In the genomic region with DNA sequence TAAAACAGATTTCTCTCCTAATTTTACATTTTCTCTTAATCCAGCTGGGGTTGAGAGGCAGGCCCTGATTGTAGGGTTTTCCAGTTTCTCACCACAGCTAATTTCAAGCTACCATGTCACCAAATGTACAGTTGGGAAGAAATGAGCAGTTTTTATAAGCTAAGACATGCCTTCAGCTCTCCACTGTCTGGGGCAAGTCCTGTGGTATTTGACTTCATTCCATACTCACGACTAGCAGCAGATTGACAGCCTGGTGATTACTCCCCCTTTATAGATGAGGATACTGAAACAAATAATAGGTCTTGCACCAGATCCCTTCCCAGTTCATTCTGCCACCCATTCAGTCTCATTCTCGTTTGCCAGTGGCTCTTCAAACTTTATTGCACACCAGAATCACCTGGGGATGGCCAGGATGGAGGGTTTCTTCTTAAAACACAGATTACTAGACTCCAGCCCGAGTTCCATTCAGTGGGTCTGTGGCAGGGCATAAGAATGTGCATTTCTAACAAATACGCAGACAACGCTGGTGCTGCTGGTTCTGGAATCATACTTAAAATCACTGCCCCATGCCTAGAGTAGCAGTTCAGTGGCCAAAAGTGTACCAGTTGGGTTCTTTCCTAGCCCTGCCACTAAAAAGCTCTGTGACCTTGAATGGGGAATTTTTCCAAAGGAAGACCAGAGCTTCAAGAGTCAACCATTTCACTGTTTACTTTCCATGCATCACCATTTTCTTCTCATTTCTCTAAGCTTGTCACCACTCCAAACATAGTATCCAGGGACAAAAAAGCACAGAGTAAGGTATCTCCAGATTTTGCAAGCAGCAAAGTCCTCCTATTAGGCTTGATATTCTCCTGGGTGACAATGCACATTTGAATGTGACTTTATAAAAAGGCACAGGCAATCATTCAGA, we compare ENCODE assay signal across 9 cellular contexts.
DNase-seq lines count a peak whose midpoint lies in the region; ATAC-seq and TF ChIP-seq lines count a peak whose summit lies in the region.
"Had no signal": no experiment of that assay in that cellular context is flagged by ENCODE, and none has a peak within 500 bp of the region (broad histone marks: within the 10 kb centered on the region; RNA-seq: fewer than 3 reads in every experiment).

No MANE protein-coding gene starts in this region.

- H3K9me3 ChIP-seq in duodenal mucosa (ENCODE audit: control insufficient read depth in 1 of 2, low read length in 2 of 2) (no peaks in the 10 kb centered on the region), muscle layer of colon (ENCODE audit: low read length) (no peaks in the 10 kb centered on the region)
- H3K9me3 ChIP-seq: BLaER1 had no signal

- no peaks in the 10 kb centered on the region for H3K27me3 ChIP-seq in duodenal mucosa (ENCODE audit: control insufficient read depth in 1 of 2, insufficient read depth in 2 of 2, low read length in 2 of 2)
- no peaks in the 10 kb centered on the region for H3K27me3 ChIP-seq in muscle layer of colon (ENCODE audit: control insufficient read depth in 1 of 2, insufficient read depth in 2 of 2, low read length in 2 of 2)
- H3K27me3 ChIP-seq: BLaER1 had no signal

- H3K27ac ChIP-seq in 22Rv1 (peak overlapping the region; percentile 92), duodenal mucosa (ENCODE audit: low read depth, low read length) (peak overlapping the region; percentile 3), muscle layer of colon (ENCODE audit: low read depth, low read length) (peak overlapping the region; percentile 64)
- H3K27ac ChIP-seq: BLaER1 had no signal

- peak overlapping the region in 1 of 2 donors; percentile 9 for H3K9ac ChIP-seq in duodenal mucosa (ENCODE audit: low read depth in 1 of 2, low read length in 2 of 2)
- no peak overlapping the region for H3K9ac ChIP-seq in muscle layer of colon (ENCODE audit: low read length)
- H3K9ac ChIP-seq: BLaER1 had no signal

- DNase-seq in M059J (ENCODE audit: low read depth), result peak; percentile 74
- DNase-seq in stimulated activated CD4-positive, alpha-beta T cell treated with anti-CD3 and anti-CD28 coated beads, Interleukin-4, amount 100 ng/mL, for 24 hours, result no peak
- DNase-seq in DMS153 (lab: John Stamatoyannopoulos, UW), result no peak
- no peak for DNase-seq in SKM-1 treated with dmso at 0.1 percent for 144 hours (lab: John Stamatoyannopoulos, UW; ENCODE audit: unreplicated experiment)

- H3K4me1 ChIP-seq in duodenal mucosa (ENCODE audit: control insufficient read depth in 1 of 2, insufficient read depth in 2 of 2, low read length in 2 of 2) (peaks cover 29 to 33% of the 10 kb centered on the region in 2 donors), muscle layer of colon (ENCODE audit: insufficient read depth, low read length) (peaks cover 67% of the 10 kb centered on the region)
- H3K4me1 ChIP-seq: BLaER1 had no signal

- ATAC-seq in GM21526 (IDR thresholded peaks at IDR 0.05; ENCODE audit: low FRiP score, unreplicated experiment), result no peak

- TF ChIP-seq CTCF in 22Rv1 (IDR thresholded peaks at IDR 0.05), result no peak

- no peak overlapping the region for H3K4me3 ChIP-seq in duodenal mucosa (ENCODE audit: low read depth in 1 of 2, low read length in 2 of 2)
- no peak overlapping the region for H3K4me3 ChIP-seq in muscle layer of colon (ENCODE audit: low read depth in 1 of 2, low read length in 2 of 2)
- H3K4me3 ChIP-seq: BLaER1 had no signal

- no peaks in the 10 kb centered on the region for H3K36me3 ChIP-seq in duodenal mucosa (ENCODE audit: control insufficient read depth in 1 of 2, insufficient read depth in 2 of 2, low read length in 2 of 2)
- H3K36me3 ChIP-seq in muscle layer of colon (ENCODE audit: insufficient read depth, low read length), result no peaks in the 10 kb centered on the region
- H3K36me3 ChIP-seq: BLaER1 had no signal

Comparison
In these comparisons a context has a peak if more than half of its experiments do, and no peak if none do; other contexts are left out.
1. H3K27ac ChIP-seq: peak in every context shown above with its lines; median percentile 92 in 22Rv1; 64 in muscle layer of colon; 3 in duodenal mucosa.